Comparison of ENCODE assay signal across 24 cellular contexts in genomic region chr19:34277244-34277643, GRCh38. TPM values are rescaled to one million over a fixed set of nuclear protein-coding genes. Genes with fewer than 3 reads are reported as not detected.
A peak's percentile ranks its signal among the peaks of the same experiment; 100 is the strongest.
DNase-seq lines count a peak whose midpoint lies in the region; ATAC-seq and TF ChIP-seq lines count a peak whose summit lies in the region.
"Had no signal": no experiment of that assay in that cellular context is flagged by ENCODE, and none has a peak within 500 bp of the region (broad histone marks: within the 10 kb centered on the region; RNA-seq: fewer than 3 reads in every experiment).

No MANE protein-coding gene starts in this region.

- no peak overlapping the region for H2BK12ac ChIP-seq in trophoblast cell (ENCODE audit: low read length)

- H3K79me2 ChIP-seq in OCI-LY7 (ENCODE audit: insufficient read depth, low read depth, low read length) (peaks cover 31% of the 10 kb centered on the region; the same call in 1 of the 2 replicates), smooth muscle cell (ENCODE audit: low read depth) (peaks cover 42% of the 10 kb centered on the region), trophoblast cell (ENCODE audit: control insufficient read depth, insufficient read depth, low read length, poor library complexity) (no peaks in the 10 kb centered on the region)

- H3K36me3 Mint-ChIP-seq in activated CD4-positive, alpha-beta T cell treated with anti-CD3 and anti-CD28 coated beads for 36 hours (ENCODE audit: low read depth): peaks cover 23% of the 10 kb centered on the region
- peaks cover 1% of the 10 kb centered on the region for H3K36me3 Mint-ChIP-seq in chondrocyte (ENCODE audit: low read depth)

- H4K20me1 ChIP-seq in OCI-LY7 (ENCODE audit: insufficient read depth, low read length) (no peaks in the 10 kb centered on the region), smooth muscle cell (ENCODE audit: low read depth) (no peaks in the 10 kb centered on the region)

- TF ChIP-seq CTCF in OCI-LY7 (conservative IDR thresholded peaks at IDR 0.05; ENCODE audit: low read length): no peak
- TF ChIP-seq CTCF in chondrocyte (IDR thresholded peaks at IDR 0.05): no peak
- no peak for TF ChIP-seq CTCF in smooth muscle cell (IDR thresholded peaks at IDR 0.05; ENCODE audit: borderline replicate concordance, insufficient read depth, poor library complexity, severe bottlenecking)

- H3K4me3 ChIP-seq in OCI-LY7 (ENCODE audit: low read depth, low read length, poor library complexity, severe bottlenecking) (peak overlapping the region; percentile 38), smooth muscle cell (no peak overlapping the region), trophoblast cell (ENCODE audit: low read depth, low read length) (no peak overlapping the region)
- H3K4me3 ChIP-seq: GM23338, heart right ventricle, left lung, mucosa of descending colon, psoas muscle, thyroid gland had no signal

- peak; percentile 16 for ATAC-seq in activated CD4-positive, alpha-beta T cell treated with anti-CD3 and anti-CD28 coated beads for 36 hours
- ATAC-seq: activated CD8-positive, alpha-beta memory T cell treated with anti-CD3 and anti-CD28 coated beads, Interleukin-2, amount 10 ng/mL, durations not matched to agents 7 days and 5 days; GM23338; heart right ventricle; left lung; psoas muscle had no signal

- no TSS peak for BruUV-seq in OCI-LY7 (replicated peaks; lab: Mats Ljungman, UMichigan)

- H3K4me3 Mint-ChIP-seq in activated CD4-positive, alpha-beta T cell treated with anti-CD3 and anti-CD28 coated beads for 36 hours: peak overlapping the region; percentile 41
- H3K4me3 Mint-ChIP-seq in chondrocyte (ENCODE audit: unreplicated experiment): no peak overlapping the region
- H3K4me3 Mint-ChIP-seq: activated CD4-positive, alpha-beta T cell treated with anti-CD3 and anti-CD28 coated beads, Interleukin-2, amount 10 ng/mL, durations not matched to agents 24 days and 14 days; activated CD8-positive, alpha-beta memory T cell treated with anti-CD3 and anti-CD28 coated beads, Interleukin-2, amount 10 ng/mL, durations not matched to agents 7 days and 5 days; GM23338 had no signal

- H3F3A ChIP-seq in smooth muscle cell (ENCODE audit: low read depth): peaks cover 12% of the 10 kb centered on the region

- H3K9ac ChIP-seq in smooth muscle cell (ENCODE audit: low read depth) (no peak overlapping the region), trophoblast cell (ENCODE audit: low read length) (no peak overlapping the region)

- H3K27ac ChIP-seq in OCI-LY7 (ENCODE audit: low read depth, low read length, poor library complexity, severe bottlenecking) (peak overlapping the region; percentile 47), smooth muscle cell (ENCODE audit: low read depth) (peak overlapping the region; percentile 18), trophoblast cell (ENCODE audit: low read depth, low read length) (no peak overlapping the region)
- H3K27ac ChIP-seq: 22Rv1, left lung, psoas muscle had no signal

- H3K18ac ChIP-seq in trophoblast cell (ENCODE audit: low read length): no peak overlapping the region

- POLR2A ChIA-PET in activated CD4-positive, alpha-beta T cell treated with anti-CD3 and anti-CD28 coated beads for 36 hours (lab: Charles Lee): interaction anchor here (0.7 kb wide), 1 partner anchor 19 kb away, joined by 4 read pairs; no protein-coding TSS in a partner anchor
- POLR2A ChIA-PET in OCI-LY7 (lab: Charles Lee): interaction anchor here (1.3 kb wide), 1 partner anchor 61 kb away, joined by 3 read pairs; no protein-coding TSS in a partner anchor

- H2AFZ ChIP-seq in OCI-LY7 (ENCODE audit: low read length): 0 out of 2 replicates have a peak overlapping the region, but pooled peaks have one; percentile 2
- H2AFZ ChIP-seq in smooth muscle cell (ENCODE audit: low read depth): no peak overlapping the region
- H2AFZ ChIP-seq in trophoblast cell (ENCODE audit: insufficient read depth, low read length, poor library complexity): no peak overlapping the region
- H2AFZ ChIP-seq: GM23338 had no signal

- H4K8ac ChIP-seq in trophoblast cell (ENCODE audit: low read depth, low read length): no peak overlapping the region

- H3K36me3 ChIP-seq in OCI-LY7 (ENCODE audit: insufficient read depth, low read length) (peaks cover 8% of the 10 kb centered on the region; the same call in 1 of the 2 replicates), smooth muscle cell (ENCODE audit: low read depth) (no peaks in the 10 kb centered on the region), trophoblast cell (ENCODE audit: control insufficient read depth in 1 of 2, insufficient read depth in 2 of 2, low read length in 2 of 2) (peaks cover 1 to 5% of the 10 kb centered on the region in 2 experiments)
- H3K36me3 ChIP-seq: left lung, thyroid gland had no signal

- no peaks in the 10 kb centered on the region for H3K79me1 ChIP-seq in trophoblast cell (ENCODE audit: low read length)

- H3K4me1 ChIP-seq in OCI-LY7 (ENCODE audit: insufficient read depth, low read length, poor library complexity, severe bottlenecking) (peaks cover 51% of the 10 kb centered on the region), smooth muscle cell (ENCODE audit: low read depth) (peaks cover 3% of the 10 kb centered on the region), trophoblast cell (ENCODE audit: control insufficient read depth in 1 of 2, insufficient read depth in 2 of 2, low read length in 2 of 2) (no peaks in the 10 kb centered on the region)

- peak overlapping the region; percentile 64 for H3K4me2 ChIP-seq in OCI-LY7 (ENCODE audit: low read length)
- no peak overlapping the region for H3K4me2 ChIP-seq in smooth muscle cell
- no peak overlapping the region for H3K4me2 ChIP-seq in trophoblast cell (ENCODE audit: low read length)
- H3K4me2 ChIP-seq: GM23338 had no signal

- H3K9me3 ChIP-seq in OCI-LY7 (ENCODE audit: low read length) (peaks cover 9% of the 10 kb centered on the region), smooth muscle cell (replicated peaks; ENCODE audit: low read depth) (no peaks in the 10 kb centered on the region), trophoblast cell (ENCODE audit: insufficient read depth, low read depth, low read length) (no peaks in the 10 kb centered on the region)
- H3K9me3 ChIP-seq: heart right ventricle, left lung, mucosa of descending colon, psoas muscle, thyroid gland had no signal

- CTCF ChIA-PET in activated CD4-positive, alpha-beta T cell treated with anti-CD3 and anti-CD28 coated beads for 36 hours (lab: Charles Lee): interaction anchor here (1.2 kb wide), 1 partner anchor 15 kb away, joined by 3 read pairs; no protein-coding TSS in a partner anchor
- CTCF ChIA-PET in OCI-LY7 (lab: Charles Lee; ENCODE audit: unreplicated experiment): interaction anchor here (1.1 kb wide), 1 partner anchor 13 kb away, joined by 4 read pairs; no protein-coding TSS in a partner anchor

- H3K27me3 Mint-ChIP-seq in activated CD4-positive, alpha-beta T cell treated with anti-CD3 and anti-CD28 coated beads for 36 hours: no peaks in the 10 kb centered on the region
- H3K27me3 Mint-ChIP-seq in chondrocyte (ENCODE audit: low read depth): no peaks in the 10 kb centered on the region
- H3K27me3 Mint-ChIP-seq: activated CD4-positive, alpha-beta T cell treated with anti-CD3 and anti-CD28 coated beads, Interleukin-2, amount 10 ng/mL, durations not matched to agents 24 days and 14 days; activated CD8-positive, alpha-beta memory T cell treated with anti-CD3 and anti-CD28 coated beads, Interleukin-2, amount 10 ng/mL, durations not matched to agents 7 days and 5 days had no signal

- H3K27me3 ChIP-seq in smooth muscle cell (ENCODE audit: low read depth): no peaks in the 10 kb centered on the region
- H3K27me3 ChIP-seq in trophoblast cell (ENCODE audit: insufficient read depth, low read length): no peaks in the 10 kb centered on the region
- H3K27me3 ChIP-seq: heart right ventricle, left lung, thyroid gland had no signal

- H3K23ac ChIP-seq in trophoblast cell (ENCODE audit: low read length): no peak overlapping the region

- peaks cover 65% of the 10 kb centered on the region for H3K4me1 Mint-ChIP-seq in activated CD4-positive, alpha-beta T cell treated with anti-CD3 and anti-CD28 coated beads for 36 hours
- H3K4me1 Mint-ChIP-seq in chondrocyte (ENCODE audit: low read depth): peaks cover 47% of the 10 kb centered on the region
- H3K4me1 Mint-ChIP-seq: activated CD8-positive, alpha-beta memory T cell treated with anti-CD3 and anti-CD28 coated beads, Interleukin-2, amount 10 ng/mL, durations not matched to agents 7 days and 5 days; GM23338 had no signal

- peak overlapping the region; percentile 69 for H3K27ac Mint-ChIP-seq in activated CD4-positive, alpha-beta T cell treated with anti-CD3 and anti-CD28 coated beads for 36 hours
- H3K27ac Mint-ChIP-seq in chondrocyte (ENCODE audit: unreplicated experiment): peak overlapping the region; percentile 29
- H3K27ac Mint-ChIP-seq: activated CD4-positive, alpha-beta T cell treated with anti-CD3 and anti-CD28 coated beads, Interleukin-2, amount 10 ng/mL, durations not matched to agents 24 days and 14 days; activated CD8-positive, alpha-beta memory T cell treated with anti-CD3 and anti-CD28 coated beads, Interleukin-2, amount 10 ng/mL, durations not matched to agents 7 days and 5 days; GM23338 had no signal

- WGBS in smooth muscle cell (ENCODE audit: low lambda C conversion rate): 93% methylated on average over 4 of the region's 4 CpGs
- WGBS in trophoblast cell (ENCODE audit: extremely low coverage, insufficient coverage, insufficient read length): no CpG with 5 or more reads among the region's 4 CpGs

- H2BK120ac ChIP-seq in trophoblast cell (ENCODE audit: insufficient read depth, low read length, poor library complexity): no peak overlapping the region

- H3K9me2 ChIP-seq in OCI-LY7 (ENCODE audit: insufficient read depth, low read length): no peaks in the 10 kb centered on the region

- H2AK5ac ChIP-seq in trophoblast cell (ENCODE audit: low read length): no peak overlapping the region

- H4K12ac ChIP-seq in trophoblast cell (ENCODE audit: low read depth, low read length): no peak overlapping the region

- no peak for DNase-seq in activated CD4-positive, alpha-beta T cell treated with anti-CD3 and anti-CD28 coated beads for 36 hours
- DNase-seq in activated CD4-positive, alpha-beta T cell treated with anti-CD3 and anti-CD28 coated beads for 48 hours: no peak
- DNase-seq in OCI-LY7 (ENCODE audit: low spot score) (no peak), chondrocyte (ENCODE audit: low spot score) (no peak), smooth muscle cell (lab: John Stamatoyannopoulos, UW; ENCODE audit: unreplicated experiment) (no peak), trophoblast cell (no peak), hippocampal formation (lab: John Stamatoyannopoulos, UW) (no peak), DMS 273 treated with DMSO at 0.1 percent for 48 hours (lab: John Stamatoyannopoulos, UW) (no peak)
- DNase-seq: activated CD4-positive, alpha-beta T cell treated with anti-CD3 and anti-CD28 coated beads, Interleukin-2, amount 10 ng/mL, durations not matched to agents 24 days and 14 days; activated CD8-positive, alpha-beta memory T cell treated with anti-CD3 and anti-CD28 coated beads, Interleukin-2, amount 10 ng/mL, durations not matched to agents 7 days and 5 days; activated effector memory CD4-positive, alpha-beta T cell treated with Interleukin-2 at 50 U/mL for 16 hours; heart right ventricle; left lung; NCI-H1105; NCI-H2029 treated with DMSO at 0.1 percent for 48 hours; NCI-H82; OCI-M1; psoas muscle; Right ventricle myocardium superior; stimulated activated CD4-positive, alpha-beta T cell treated with anti-CD3 and anti-CD28 coated beads, Interleukin-1b, Interleukin-23, amount 100 ng/mL, for 48 hours had no signal

- intact Hi-C loops in activated CD4-positive, alpha-beta T cell treated with anti-CD3 and anti-CD28 coated beads for 36 hours (cut with DNase I, micrococcal nuclease): loop anchor here in 1 of 2 experiments (10.0 kb wide), 1 partner anchor 902 kb away; the partner anchor contains the start of gene CEBPG
- intact Hi-C loops in OCI-LY7 (cut with micrococcal nuclease; ENCODE audit: unreplicated experiment): no loop called here

- H3K14ac ChIP-seq in trophoblast cell (ENCODE audit: low read length): no peak overlapping the region

- H3K9me3 Mint-ChIP-seq in activated CD4-positive, alpha-beta T cell treated with anti-CD3 and anti-CD28 coated beads for 36 hours (ENCODE audit: low read depth): peaks cover 3% of the 10 kb centered on the region
- H3K9me3 Mint-ChIP-seq in chondrocyte (ENCODE audit: low read depth): peaks cover 4% of the 10 kb centered on the region
- H3K9me3 Mint-ChIP-seq: activated CD4-positive, alpha-beta T cell treated with anti-CD3 and anti-CD28 coated beads, Interleukin-2, amount 10 ng/mL, durations not matched to agents 24 days and 14 days; GM23338 had no signal

- H4K91ac ChIP-seq in trophoblast cell (ENCODE audit: low read depth, low read length): no peak overlapping the region

- H3K4ac ChIP-seq in trophoblast cell (ENCODE audit: low read depth, low read length): no peak overlapping the region

- H2BK5ac ChIP-seq in trophoblast cell (ENCODE audit: low read depth, low read length, poor library complexity): no peak overlapping the region

RNA-seq across cellular contexts. Expression of gene GARRE1, which starts 22.9 kb away (rescaled TPM):
- total RNA-seq in activated CD4-positive, alpha-beta T cell treated with anti-CD3 and anti-CD28 coated beads for 36 hours: 10 to 100 TPM; 14.6 to 16.1 TPM
- total RNA-seq in OCI-LY7 (2014; rRNA removed; shearing (Covaris generic)): 11.1 and 15.4 TPM in 2 replicates
- 18.8 and 19.8 TPM in 2 replicates for total RNA-seq in OCI-LY7 (2022)
- total RNA-seq in chondrocyte: 23.3 to 35.4 TPM (median 24.4 TPM) in 3 replicates
- total RNA-seq in smooth muscle cell: 15.6 and 17.8 TPM in 2 replicates
- 7.0 and 8.5 TPM in 2 replicates for polyA plus RNA-seq in smooth muscle cell
- 26.4 and 28.0 TPM in 2 replicates for polyA plus RNA-seq in trophoblast cell (2013)
